ENCODE assay signal across 9 cellular contexts in the genomic region with DNA sequence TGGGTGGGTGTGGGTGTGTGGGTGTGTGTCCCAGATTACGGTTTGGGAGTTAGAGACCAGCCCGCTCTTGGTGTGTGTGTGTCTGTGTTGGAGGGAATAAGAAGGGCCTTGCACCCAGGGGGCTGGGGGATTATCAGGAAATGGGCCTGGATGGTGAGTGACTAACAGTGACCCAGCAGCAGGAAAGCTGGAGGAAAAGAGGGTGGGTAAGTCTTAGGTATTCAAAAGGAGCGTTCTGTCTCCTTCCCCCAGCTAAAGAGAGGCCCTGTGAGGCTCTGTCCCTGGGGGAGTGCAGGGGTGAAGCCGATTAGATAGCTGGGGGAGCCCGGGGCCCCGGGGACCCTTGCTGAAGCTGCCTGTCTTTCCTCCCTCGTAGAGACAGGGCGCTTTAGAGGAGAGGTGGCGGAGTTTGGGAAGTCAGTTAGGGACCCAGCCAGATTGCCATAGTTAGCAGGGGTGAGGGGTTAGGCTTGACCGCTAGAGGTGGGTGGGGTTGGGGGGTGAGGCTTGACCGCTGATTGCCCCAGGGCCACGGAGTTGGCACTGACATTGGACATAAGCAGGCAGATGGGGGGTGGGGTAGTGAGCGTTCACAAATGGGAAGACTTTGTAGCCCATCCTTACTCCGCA. TPM values are rescaled to one million over a fixed set of nuclear protein-coding genes. Genes with fewer than 3 reads are reported as not detected.
DNase-seq lines count a peak whose midpoint lies in the region; ATAC-seq and TF ChIP-seq lines count a peak whose summit lies in the region.
"Had no signal": no experiment of that assay in that cellular context is flagged by ENCODE, and none has a peak within 500 bp of the region (broad histone marks: within the 10 kb centered on the region; RNA-seq: fewer than 3 reads in every experiment).

No MANE protein-coding gene starts in this region.

- no peak overlapping the region for H3K9ac ChIP-seq in H9 (ENCODE audit: extremely low read depth, insufficient read length, low read length)
- H3K9ac ChIP-seq in skeletal muscle tissue (ENCODE audit: low read depth in 1 of 3, low read length in 3 of 3): peak overlapping the region; percentile 8 to 50 (median 45)

- no peak overlapping the region for H3K4me2 ChIP-seq in H9 (ENCODE audit: insufficient read depth, insufficient read length, low read length)

- no peaks in the 10 kb centered on the region for H3K79me1 ChIP-seq in H9 (ENCODE audit: insufficient read depth, low read depth, low read length, poor library complexity, severe bottlenecking)

- peaks cover 96% of the 10 kb centered on the region for H3K27me3 Mint-ChIP-seq in H9 (ENCODE audit: low read depth)

- no peak for TF ChIP-seq POLR2A in adrenal gland (IDR thresholded peaks at IDR 0.05)

- peaks cover 29 to 30% of the 10 kb centered on the region in 2 experiments for H3K4me1 Mint-ChIP-seq in H9

- ATAC-seq in right cardiac atrium: no peak

- H4K8ac ChIP-seq in H9 (replicated peaks; ENCODE audit: insufficient read length, low read depth, low read length): no peak overlapping the region

- H3K4me3 ChIP-seq in adrenal gland (peak overlapping the region in 2 of 4 donors; percentile 69 to 97), right cardiac atrium (ENCODE audit: low read length) (peak overlapping the region; percentile 70), skeletal muscle tissue (ENCODE audit: low read length in 3 of 3) (peak overlapping the region; percentile 40 to 75 (median 73))

- no peak for DNase-seq in H9
- DNase-seq in adrenal gland: peak in 1 of 7 donors; percentile 37
- no peak for DNase-seq in right cardiac atrium
- no peak for DNase-seq in activated gamma-delta T cell treated with Interleukin-2 at 50 U/mL for 16 hours
- DNase-seq in putamen (ENCODE audit: low spot score): no peak
- no peak for DNase-seq in MV-4-11 (lab: John Stamatoyannopoulos, UW)
- no peak for DNase-seq in GM19240 (ENCODE audit: insufficient read length, low spot score)
- DNase-seq: NK-92 treated with Interleukin-12 subunit alpha and Interleukin-12 subunit beta, amount 100 ng/mL, for 24 hours had no signal

- H4K5ac ChIP-seq in H9 (ENCODE audit: insufficient read length, low read depth, low read length): no peak overlapping the region

- H2BK12ac ChIP-seq in H9 (ENCODE audit: insufficient read length, low read depth, low read length): no peak overlapping the region

- WGBS in H9 (ENCODE audit: extremely low coverage, insufficient read length, low lambda C conversion rate): no CpG with 5 or more reads among the region's 14 CpGs
- WGBS in adrenal gland, 4 donors: 22 to 42% (median 26%) methylated on average over 11 to 14 of the region's 14 CpGs
- WGBS in right cardiac atrium: 47% methylated on average over 14 of the region's 14 CpGs

- no peak overlapping the region for H2BK20ac ChIP-seq in H9 (ENCODE audit: low read depth, low read length, poor library complexity, severe bottlenecking)

- no peak overlapping the region for H2BK120ac ChIP-seq in H9 (ENCODE audit: low read depth, low read length, poor library complexity, severe bottlenecking)

- H3K9me3 ChIP-seq in H9 (ENCODE audit: control insufficient read depth, low read depth, low read length): no peaks in the 10 kb centered on the region
- H3K9me3 ChIP-seq in adrenal gland (replicated peaks in 1 of 3): no peaks in the 10 kb centered on the region
- H3K9me3 ChIP-seq in right cardiac atrium (ENCODE audit: control insufficient read depth, low read length): no peaks in the 10 kb centered on the region
- no peaks in the 10 kb centered on the region for H3K9me3 ChIP-seq in skeletal muscle tissue (ENCODE audit: control insufficient read depth in 3 of 3, low read length in 3 of 3)

- no peak overlapping the region for H4K91ac ChIP-seq in H9 (ENCODE audit: insufficient read length, low read depth, low read length)

- no peak overlapping the region for H3T11ph ChIP-seq in H9 (ENCODE audit: low read length)

- TF ChIP-seq CTCF in H9 (conservative IDR thresholded peaks at IDR 0.05) (no peak), adrenal gland (IDR thresholded peaks at IDR 0.05) (no peak)

- peaks cover 80% of the 10 kb centered on the region for H3K27me3 ChIP-seq in H9 (ENCODE audit: insufficient read depth, low read length)
- no peaks in the 10 kb centered on the region for H3K27me3 ChIP-seq in adrenal gland
- H3K27me3 ChIP-seq in right cardiac atrium (ENCODE audit: control insufficient read depth, insufficient read depth): no peaks in the 10 kb centered on the region
- H3K27me3 ChIP-seq in skeletal muscle tissue (ENCODE audit: control insufficient read depth in 3 of 3, insufficient read depth in 3 of 3, low read length in 3 of 3): peaks cover 2 to 42% (median 3%) of the 10 kb centered on the region in 3 donors

- H3K23me2 ChIP-seq in H9 (ENCODE audit: insufficient read length, low read depth, low read length, poor library complexity, severe bottlenecking): peaks cover 11% of the 10 kb centered on the region

- H3K4ac ChIP-seq in H9 (ENCODE audit: low read depth, low read length): no peak overlapping the region

- intact Hi-C loops in adrenal gland (cut with DNase I): no loop called here
- intact Hi-C loops in right cardiac atrium (cut with DNase I): no loop called here

- H3K79me2 ChIP-seq in H9 (ENCODE audit: insufficient read depth, low read length): no peaks in the 10 kb centered on the region

- no peaks in the 10 kb centered on the region for H4K20me1 ChIP-seq in H9 (ENCODE audit: control insufficient read depth, insufficient read depth, insufficient read length)

- no peak overlapping the region for H3K56ac ChIP-seq in H9 (ENCODE audit: insufficient read length, low read depth, low read length)

- no peak overlapping the region for H3K23ac ChIP-seq in H9 (ENCODE audit: insufficient read length, low read depth, low read length)

- no peak overlapping the region for H3K27ac Mint-ChIP-seq in H9

- no peak overlapping the region for H2BK5ac ChIP-seq in H9 (ENCODE audit: insufficient read length, low read length)

- no peaks in the 10 kb centered on the region for H3K9me3 Mint-ChIP-seq in H9

- H3K36me3 ChIP-seq in adrenal gland (replicated peaks in 1 of 2) (no peaks in the 10 kb centered on the region), skeletal muscle tissue (ENCODE audit: control insufficient read depth in 3 of 3, insufficient read depth in 3 of 3, low read length in 3 of 3) (peaks cover 0 to 9% (median 3%) of the 10 kb centered on the region in 3 donors)

- no peak overlapping the region for H3K14ac ChIP-seq in H9 (ENCODE audit: insufficient read depth, low read length)

- H3K4me1 ChIP-seq in H9 (ENCODE audit: insufficient read depth, low read length) (no peaks in the 10 kb centered on the region), adrenal gland (replicated peaks in 1 of 2) (peaks cover 59 to 77% of the 10 kb centered on the region in 2 donors), right cardiac atrium (ENCODE audit: control insufficient read depth, insufficient read depth, low read length) (peaks cover 16% of the 10 kb centered on the region), skeletal muscle tissue (ENCODE audit: control insufficient read depth in 3 of 3, insufficient read depth in 3 of 3, low read length in 3 of 3) (peaks cover 44 to 59% (median 52%) of the 10 kb centered on the region in 3 donors)

- no peak overlapping the region for H3K18ac ChIP-seq in H9 (ENCODE audit: insufficient read length, low read depth, low read length)

- H2BK15ac ChIP-seq in H9 (ENCODE audit: low read depth, low read length): no peak overlapping the region

- H3K27ac ChIP-seq in H9 (ENCODE audit: insufficient read length, low read depth, low read length) (no peak overlapping the region), adrenal gland (peak overlapping the region; percentile 61 to 90 (median 88)), right cardiac atrium (ENCODE audit: low read length) (peak overlapping the region; percentile 55), skeletal muscle tissue (ENCODE audit: low read depth, low read length) (peak overlapping the region; percentile 54)

- peak overlapping the region; percentile 33 to 77; a peak in 4 of 5 replicates for H3K4me3 Mint-ChIP-seq in H9

- no peak overlapping the region for H2AFZ ChIP-seq in H9 (ENCODE audit: low read length)

- H2AK5ac ChIP-seq in H9 (ENCODE audit: insufficient read length, low read length): no peak overlapping the region

- no peaks in the 10 kb centered on the region for H3K36me3 Mint-ChIP-seq in H9 (ENCODE audit: insufficient read depth in 1 of 3, low read depth in 3 of 3)

RNA-seq across cellular contexts. Expression of a gene that starts 1.5 kb away (rescaled TPM):
- total RNA-seq in H9 (2021) (1.1 and 1.6 TPM in 2 replicates), adrenal gland (100 to 1,000 TPM in 7 of 8 donors, 10 to 100 TPM in 1; 98.6 to 253 (median 182) TPM), right cardiac atrium (10 to 100 TPM; 21.6 to 57.1 (median 44.9) TPM), skeletal muscle tissue (13.6 TPM)
- polyA plus RNA-seq in adrenal gland (100 to 1,000 TPM in 1 of 3 donors, 10 to 100 TPM in 2; 67.7 to 105 (median 69.9) TPM), right cardiac atrium (25.3 TPM)

RNA-seq across cellular contexts. Expression of a gene that starts 27.6 kb away (rescaled TPM):
- total RNA-seq in H9 (2021) (1.1 and 1.3 TPM in 2 replicates), adrenal gland (1 to 10 TPM in 1 of 8 donors, under 1 TPM in 4, not detected in 3; 0.15 to 1.4 (median 0.41) TPM), right cardiac atrium (under 1 TPM in 3 of 4 donors, not detected in 1; 0.17 to 0.31 (median 0.22) TPM), skeletal muscle tissue (not detected)
- polyA plus RNA-seq in adrenal gland (under 1 TPM; 0.07 to 0.40 (median 0.16) TPM), right cardiac atrium (0.05 TPM)
